In the genomic region with DNA sequence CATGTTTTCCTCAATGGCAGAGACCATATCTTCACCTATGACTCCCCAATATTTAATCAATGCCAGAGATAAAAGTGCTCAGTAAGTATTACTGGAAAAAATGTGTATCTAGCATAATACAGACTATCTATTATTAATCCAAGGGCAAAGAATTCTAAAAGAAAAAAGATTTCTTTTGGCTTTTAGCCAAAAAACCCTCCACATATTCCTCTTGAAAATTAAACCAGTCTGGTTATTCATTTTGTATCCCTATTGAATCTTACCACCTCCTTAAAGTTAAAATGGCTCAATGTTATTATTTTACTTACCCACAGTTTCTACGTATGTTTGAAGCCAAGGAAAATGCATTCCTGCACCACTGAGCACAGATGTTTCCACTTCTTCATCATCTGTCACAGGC, we compare ENCODE assay signal across 13 cellular contexts. TPM values are rescaled to one million over a fixed set of nuclear protein-coding genes. Genes with fewer than 3 reads are reported as not detected.
A peak's percentile ranks its signal among the peaks of the same experiment; 100 is the strongest.
DNase-seq lines count a peak whose midpoint lies in the region; ATAC-seq and TF ChIP-seq lines count a peak whose summit lies in the region.
"Had no signal": no experiment of that assay in that cellular context is flagged by ENCODE, and none has a peak within 500 bp of the region (broad histone marks: within the 10 kb centered on the region; RNA-seq: fewer than 3 reads in every experiment).

No MANE protein-coding gene starts in this region.

- 98 to 100% methylated on average over 1 of the region's 1 CpG for WGBS in endodermal cell (ENCODE audit: insufficient coverage in 1 of 2, insufficient read length in 1 of 2), 2 experiments

- H3K4me3 ChIP-seq in endodermal cell (ENCODE audit: low read length) = peak overlapping the region; percentile 91

- H3K9me3 ChIP-seq in endodermal cell (ENCODE audit: control insufficient read depth, low read length) = no peaks in the 10 kb centered on the region
- H3K9me3 ChIP-seq: Peyer's patch had no signal

- H3K4me1 Mint-ChIP-seq in activated CD8-positive, alpha-beta T cell treated with anti-CD3 and anti-CD28 coated beads for 36 hours (ENCODE audit: low read depth) = peaks cover 44% of the 10 kb centered on the region
- peaks cover 42% of the 10 kb centered on the region for H3K4me1 Mint-ChIP-seq in activated CD8-positive, alpha-beta T cell treated with anti-CD3 and anti-CD28 coated beads, Interleukin-2, amount 10 ng/mL, durations not matched to agents 7 days and 5 days (ENCODE audit: low read depth)
- H3K4me1 Mint-ChIP-seq in endodermal cell (peaks cover 27% of the 10 kb centered on the region), progenitor cell of endocrine pancreas (ENCODE audit: low read depth) (peaks cover 29% of the 10 kb centered on the region)

- H3K9me3 Mint-ChIP-seq in activated CD8-positive, alpha-beta T cell treated with anti-CD3 and anti-CD28 coated beads for 36 hours = no peaks in the 10 kb centered on the region
- H3K9me3 Mint-ChIP-seq in activated CD8-positive, alpha-beta T cell treated with anti-CD3 and anti-CD28 coated beads, Interleukin-2, amount 10 ng/mL, durations not matched to agents 7 days and 5 days (ENCODE audit: insufficient read depth) = no peaks in the 10 kb centered on the region
- H3K9me3 Mint-ChIP-seq in endodermal cell = peaks cover 2% of the 10 kb centered on the region
- H3K9me3 Mint-ChIP-seq in progenitor cell of endocrine pancreas (ENCODE audit: low read depth) = no peaks in the 10 kb centered on the region

- POLR2A ChIA-PET in activated CD8-positive, alpha-beta T cell treated with anti-CD3 and anti-CD28 coated beads for 36 hours (lab: Charles Lee) = interaction anchor here (2.3 kb wide), 1 partner anchor 32 kb away, joined by 7 read pairs; no protein-coding TSS in a partner anchor
- POLR2A ChIA-PET in activated CD8-positive, alpha-beta T cell treated with anti-CD3 and anti-CD28 coated beads, Interleukin-2, amount 10 ng/mL, durations not matched to agents 7 days and 5 days (lab: Charles Lee) = no interaction called here

- peak overlapping the region; percentile 98 for H3K4me3 Mint-ChIP-seq in activated CD8-positive, alpha-beta T cell treated with anti-CD3 and anti-CD28 coated beads for 36 hours
- H3K4me3 Mint-ChIP-seq in activated CD8-positive, alpha-beta T cell treated with anti-CD3 and anti-CD28 coated beads, Interleukin-2, amount 10 ng/mL, durations not matched to agents 7 days and 5 days = no peak overlapping the region
- H3K4me3 Mint-ChIP-seq in endodermal cell (no peak overlapping the region), progenitor cell of endocrine pancreas (ENCODE audit: low read depth) (peak overlapping the region; percentile 51)

- peaks cover 21% of the 10 kb centered on the region for H3K27me3 ChIP-seq in endodermal cell (ENCODE audit: control insufficient read depth, insufficient read depth, low read length, poor library complexity, severe bottlenecking)
- H3K27me3 ChIP-seq: Peyer's patch had no signal

- H3K27me3 Mint-ChIP-seq in activated CD8-positive, alpha-beta T cell treated with anti-CD3 and anti-CD28 coated beads for 36 hours = no peaks in the 10 kb centered on the region
- no peaks in the 10 kb centered on the region for H3K27me3 Mint-ChIP-seq in activated CD8-positive, alpha-beta T cell treated with anti-CD3 and anti-CD28 coated beads, Interleukin-2, amount 10 ng/mL, durations not matched to agents 7 days and 5 days (ENCODE audit: low read depth)
- H3K27me3 Mint-ChIP-seq in endodermal cell (ENCODE audit: insufficient read depth) (peaks cover 6% of the 10 kb centered on the region), progenitor cell of endocrine pancreas (no peaks in the 10 kb centered on the region)

- H3K9ac ChIP-seq in endodermal cell (ENCODE audit: extremely low read depth, low read length, poor library complexity, severe bottlenecking) = no peak overlapping the region

- peaks cover 27% of the 10 kb centered on the region for H3K36me3 ChIP-seq in endodermal cell (ENCODE audit: control insufficient read depth, insufficient read depth, low read length)

- intact Hi-C loops in activated CD8-positive, alpha-beta T cell treated with anti-CD3 and anti-CD28 coated beads for 36 hours (cut with micrococcal nuclease) = loop anchor here (2.0 kb wide), 2 partner anchors 33 to 57 kb away; no protein-coding TSS in a partner anchor

- no peak overlapping the region for H3K27ac Mint-ChIP-seq in activated CD8-positive, alpha-beta T cell treated with anti-CD3 and anti-CD28 coated beads for 36 hours
- no peak overlapping the region for H3K27ac Mint-ChIP-seq in activated CD8-positive, alpha-beta T cell treated with anti-CD3 and anti-CD28 coated beads, Interleukin-2, amount 10 ng/mL, durations not matched to agents 7 days and 5 days
- H3K27ac Mint-ChIP-seq in endodermal cell = no peak overlapping the region
- H3K27ac Mint-ChIP-seq in progenitor cell of endocrine pancreas = no peak overlapping the region

- peaks cover 6% of the 10 kb centered on the region for H3K4me1 ChIP-seq in endodermal cell (ENCODE audit: control insufficient read depth, insufficient read depth, low read length)

- no peak for TF ChIP-seq CTCF in activated CD8-positive, alpha-beta T cell treated with anti-CD3 and anti-CD28 coated beads for 36 hours (IDR thresholded peaks at IDR 0.05)
- TF ChIP-seq CTCF in endodermal cell (conservative IDR thresholded peaks at IDR 0.05) (no peak), progenitor cell of endocrine pancreas (IDR thresholded peaks at IDR 0.05; ENCODE audit: unreplicated experiment) (no peak), GM20000 (IDR thresholded peaks at IDR 0.05; ENCODE audit: extremely low read depth, missing control alignments) (no peak)

- peaks cover 36% of the 10 kb centered on the region for H3K36me3 Mint-ChIP-seq in activated CD8-positive, alpha-beta T cell treated with anti-CD3 and anti-CD28 coated beads for 36 hours (ENCODE audit: low read depth)
- peaks cover 33% of the 10 kb centered on the region for H3K36me3 Mint-ChIP-seq in activated CD8-positive, alpha-beta T cell treated with anti-CD3 and anti-CD28 coated beads, Interleukin-2, amount 10 ng/mL, durations not matched to agents 7 days and 5 days (ENCODE audit: low read depth)
- H3K36me3 Mint-ChIP-seq in endodermal cell (ENCODE audit: low read depth) (peaks cover 29% of the 10 kb centered on the region), progenitor cell of endocrine pancreas (ENCODE audit: insufficient read depth) (peaks cover 16% of the 10 kb centered on the region)

- no peak for ATAC-seq in activated CD8-positive, alpha-beta T cell treated with anti-CD3 and anti-CD28 coated beads for 36 hours
- ATAC-seq in activated CD8-positive, alpha-beta T cell treated with anti-CD3 and anti-CD28 coated beads, Interleukin-2, amount 10 ng/mL, durations not matched to agents 7 days and 5 days = no peak

- CTCF ChIA-PET in activated CD8-positive, alpha-beta T cell treated with anti-CD3 and anti-CD28 coated beads for 36 hours (lab: Charles Lee) = interaction anchor here (1.5 kb wide), 1 partner anchor 133 kb away, joined by 4 read pairs; no protein-coding TSS in a partner anchor
- CTCF ChIA-PET in activated CD8-positive, alpha-beta T cell treated with anti-CD3 and anti-CD28 coated beads, Interleukin-2, amount 10 ng/mL, durations not matched to agents 7 days and 5 days (lab: Charles Lee) = no interaction called here

- no peak overlapping the region for H3K27ac ChIP-seq in endodermal cell (ENCODE audit: low read depth, low read length)

- no peak for DNase-seq in activated CD8-positive, alpha-beta T cell treated with anti-CD3 and anti-CD28 coated beads for 36 hours
- no peak for DNase-seq in activated CD8-positive, alpha-beta T cell treated with anti-CD3 and anti-CD28 coated beads, Interleukin-2, amount 10 ng/mL, durations not matched to agents 7 days and 5 days
- DNase-seq in NAMALWA (ENCODE audit: low spot score) = peak; percentile 17
- no peak for DNase-seq in endodermal cell
- DNase-seq in progenitor cell of endocrine pancreas (ENCODE audit: low spot score, unreplicated experiment) = no peak
- no peak for DNase-seq in NCI-H2171 (lab: John Stamatoyannopoulos, UW)
- DNase-seq in GM20000 (ENCODE audit: low spot score) = no peak
- no peak for DNase-seq in NCI-H1105 (lab: John Stamatoyannopoulos, UW)
- DNase-seq: IMR-90, Peyer's patch, T-helper 9 cell, trophoblast cell had no signal

RNA-seq across cellular contexts. Expression of gene TAF1A, which starts 1.6 kb away (rescaled TPM):
- total RNA-seq in activated CD8-positive, alpha-beta T cell treated with anti-CD3 and anti-CD28 coated beads for 36 hours = 10 to 100 TPM; 18.4 to 19.0 TPM
- total RNA-seq in activated CD8-positive, alpha-beta T cell treated with anti-CD3 and anti-CD28 coated beads, Interleukin-2, amount 10 ng/mL, durations not matched to agents 7 days and 5 days = 10 to 100 TPM in 1 of 2 experiments, 1 to 10 TPM in 1; 10.0 to 12.8 TPM
- total RNA-seq in endodermal cell (10 to 100 TPM; 16.2 to 24.9 TPM), progenitor cell of endocrine pancreas (19.7 and 20.7 TPM in 2 replicates)
- 22.9 TPM for polyA plus RNA-seq in endodermal cell (2013, experiment 1 of 2)
- polyA plus RNA-seq in endodermal cell (2013, experiment 2 of 2) = 20.2 TPM

RNA-seq across cellular contexts. Expression of gene MIA3, which starts 29.8 kb away (rescaled TPM):
- 10 to 100 TPM; 43.1 to 44.1 TPM for total RNA-seq in activated CD8-positive, alpha-beta T cell treated with anti-CD3 and anti-CD28 coated beads for 36 hours
- total RNA-seq in activated CD8-positive, alpha-beta T cell treated with anti-CD3 and anti-CD28 coated beads, Interleukin-2, amount 10 ng/mL, durations not matched to agents 7 days and 5 days = 10 to 100 TPM; 47.4 to 56.2 TPM
- total RNA-seq in endodermal cell (10 to 100 TPM; 69.9 to 76.8 TPM), progenitor cell of endocrine pancreas (67.1 and 68.6 TPM in 2 replicates)
- polyA plus RNA-seq in endodermal cell (2013, experiment 1 of 2) = 48.0 TPM
- 47.7 TPM for polyA plus RNA-seq in endodermal cell (2013, experiment 2 of 2)

RNA-seq across cellular contexts. Expression of gene HHIPL2, which starts 40.2 kb away (rescaled TPM):
- total RNA-seq in activated CD8-positive, alpha-beta T cell treated with anti-CD3 and anti-CD28 coated beads for 36 hours = not detected
- under 1 TPM; 0.18 to 0.50 TPM for total RNA-seq in activated CD8-positive, alpha-beta T cell treated with anti-CD3 and anti-CD28 coated beads, Interleukin-2, amount 10 ng/mL, durations not matched to agents 7 days and 5 days
- total RNA-seq in endodermal cell (1 to 10 TPM in 1 of 2 donors, under 1 TPM in 1; 0.49 to 1.6 TPM), progenitor cell of endocrine pancreas (0.27 and 0.57 TPM in 2 replicates)
- 0.43 TPM for polyA plus RNA-seq in endodermal cell (2013, experiment 1 of 2)
- 0.91 TPM for polyA plus RNA-seq in endodermal cell (2013, experiment 2 of 2)
- total RNA-seq: mononuclear cell had no signal

Comparison
In these comparisons a context has a peak if more than half of its experiments do, and no peak if none do; other contexts are left out.
1. H3K4me3 Mint-ChIP-seq: peak in activated CD8-positive, alpha-beta T cell treated with anti-CD3 and anti-CD28 coated beads for 36 hours (single experiment) and progenitor cell of endocrine pancreas (single experiment); none in activated CD8-positive, alpha-beta T cell treated with anti-CD3 and anti-CD28 coated beads, Interleukin-2, amount 10 ng/mL, durations not matched to agents 7 days and 5 days (single experiment) and endodermal cell (single experiment).